ENCODE assay signal across 33 cellular contexts in genomic region chr18:49936821-49937220, GRCh38.
"Had no signal": no experiment of that assay in that cellular context is flagged by ENCODE, and none has a peak within 500 bp of the region (broad histone marks: within the 10 kb centered on the region; RNA-seq: fewer than 3 reads in every experiment).

No MANE protein-coding gene starts in this region.

- H3K27me3 Mint-ChIP-seq: activated CD8-positive, alpha-beta T cell treated with anti-CD3 and anti-CD28 coated beads for 36 hours; activated naive CD8-positive, alpha-beta T cell; activated naive CD8-positive, alpha-beta T cell treated with anti-CD3 and anti-CD28 coated beads, Interleukin-2, amount 10 ng/mL, durations not matched to agents 7 days and 5 days; activated naive CD8-positive, alpha-beta T cell treated with anti-CD3 and anti-CD28 coated beads, Interleukin-2, amount 50 U/mL, for 24 hours; activated T-helper 17 cell treated with anti-CD3 and anti-CD28 coated beads, Interleukin-2, amount 50 U/mL, for 72 hours had no signal

- DNase-seq: activated B cell treated with CpG ODN at 0.5 μM for 24 hours; activated CD4-positive, alpha-beta memory T cell treated with anti-CD3 and anti-CD28 coated beads for 36 hours; activated CD4-positive, alpha-beta T cell treated with anti-CD3 and anti-CD28 coated beads for 48 hours; activated CD4-positive, alpha-beta T cell treated with anti-CD3 and anti-CD28 coated beads, Interleukin-2, amount 50 U/mL, for 1 hour; activated CD4-positive, alpha-beta T cell treated with anti-CD3 and anti-CD28 coated beads, Interleukin-2, amount 50 U/mL, for 4 hours; activated CD4-positive, CD25-positive, alpha-beta regulatory T cell treated with anti-CD3 and anti-CD28 coated beads, Interleukin-2, amount 50 U/mL, for 72 hours; activated CD8-positive, alpha-beta memory T cell treated with anti-CD3 and anti-CD28 coated beads, Interleukin-2, amount 50 U/mL, for 4 hours; activated CD8-positive, alpha-beta T cell treated with anti-CD3 and anti-CD28 coated beads for 36 hours; activated effector memory CD4-positive, alpha-beta T cell treated with Interleukin-2 at 50 U/mL for 16 hours; activated gamma-delta T cell; activated naive CD4-positive, alpha-beta T cell treated with anti-CD3 and anti-CD28 coated beads, Interleukin-2, amount 10 ng/mL, durations not matched to agents 7 days and 5 days; activated naive CD4-positive, alpha-beta T cell treated with Interleukin-2 at 50 U/mL for 16 hours; activated naive CD8-positive, alpha-beta T cell treated with anti-CD3 and anti-CD28 coated beads, Interleukin-2, amount 10 ng/mL, durations not matched to agents 7 days and 5 days; activated naive CD8-positive, alpha-beta T cell treated with anti-CD3 and anti-CD28 coated beads, Interleukin-2, amount 50 U/mL, for 24 hours; activated T-cell treated with anti-CD3 and anti-CD28 coated beads for 4 hours; activated T-cell treated with anti-CD3 and anti-CD28 coated beads, Interleukin-2, amount 50 U/mL, for 1 hour; activated T-cell treated with anti-CD3 and anti-CD28 coated beads, Interleukin-2, amount 50 U/mL, for 4 hours; activated T-cell treated with anti-CD3 and anti-CD28 coated beads, Interleukin-2, amount 50 U/mL, for 72 hours; amygdala; anterior cingulate cortex; central memory CD4-positive, alpha-beta T cell; T-helper 1 cell; T-helper 2 cell; T-helper 9 cell had no signal

- H3K4me3 Mint-ChIP-seq: activated B cell treated with CpG ODN at 0.5 μM for 24 hours; activated CD4-positive, alpha-beta memory T cell treated with anti-CD3 and anti-CD28 coated beads for 36 hours; activated CD8-positive, alpha-beta T cell treated with anti-CD3 and anti-CD28 coated beads for 36 hours; activated naive CD4-positive, alpha-beta T cell treated with anti-CD3 and anti-CD28 coated beads, Interleukin-2, amount 10 ng/mL, durations not matched to agents 7 days and 5 days; activated naive CD4-positive, alpha-beta T cell treated with anti-CD3 and anti-CD28 coated beads, Interleukin-2, amount 50 U/mL, for 24 hours; activated naive CD8-positive, alpha-beta T cell; activated naive CD8-positive, alpha-beta T cell treated with anti-CD3 and anti-CD28 coated beads, Interleukin-2, amount 10 ng/mL, durations not matched to agents 7 days and 5 days; activated naive CD8-positive, alpha-beta T cell treated with anti-CD3 and anti-CD28 coated beads, Interleukin-2, amount 50 U/mL, for 24 hours; activated T-cell treated with anti-CD3 and anti-CD28 coated beads, Interleukin-2, amount 50 U/mL, for 4 hours; activated T-cell treated with anti-CD3 and anti-CD28 coated beads, Interleukin-2, amount 50 U/mL, for 72 hours; activated T-helper 1 cell treated with anti-CD3 and anti-CD28 coated beads, Interleukin-12 subunit alpha, Interleukin-12 subunit beta, Interleukin-2, Interleukin-4 antibody, amounts not matched to agents 30 ng/mL and 10 ng/mL and 1 ng/mL, durations not matched to agents 14 hours and 24 hours and 36 hours; activated T-helper 17 cell treated with anti-CD3 and anti-CD28 coated beads, Interleukin-2, amount 50 U/mL, for 72 hours; brain; T-helper 1 cell treated with Interleukin-12 subunit alpha and Interleukin-12 subunit beta and Interleukin-4 antibody, amounts not matched to agents 30 μg/mL and 1 μg/mL, for 36 hours; T-helper 2 cell treated with Interferon-gamma antibody and Interleukin-4, amounts not matched to agents 5 μg/mL and 100 μg/mL, for 36 hours had no signal

- FAIRE-seq: TTC549 had no signal

- H3K4me3 ChIP-seq: ascending aorta had no signal

- H3K27ac Mint-ChIP-seq: activated B cell treated with CpG ODN at 0.5 μM for 24 hours; activated CD4-positive, alpha-beta memory T cell treated with anti-CD3 and anti-CD28 coated beads for 36 hours; activated CD8-positive, alpha-beta T cell treated with anti-CD3 and anti-CD28 coated beads for 36 hours; activated naive CD4-positive, alpha-beta T cell treated with anti-CD3 and anti-CD28 coated beads, Interleukin-2, amount 10 ng/mL, durations not matched to agents 7 days and 5 days; activated naive CD4-positive, alpha-beta T cell treated with anti-CD3 and anti-CD28 coated beads, Interleukin-2, amount 50 U/mL, for 24 hours; activated naive CD8-positive, alpha-beta T cell; activated naive CD8-positive, alpha-beta T cell treated with anti-CD3 and anti-CD28 coated beads, Interleukin-2, amount 10 ng/mL, durations not matched to agents 7 days and 5 days; activated naive CD8-positive, alpha-beta T cell treated with anti-CD3 and anti-CD28 coated beads, Interleukin-2, amount 50 U/mL, for 24 hours; activated T-cell treated with anti-CD3 and anti-CD28 coated beads, Interleukin-2, amount 50 U/mL, for 72 hours; activated T-helper 1 cell treated with anti-CD3 and anti-CD28 coated beads, Interleukin-12 subunit alpha, Interleukin-12 subunit beta, Interleukin-2, Interleukin-4 antibody, amounts not matched to agents 30 ng/mL and 10 ng/mL and 1 ng/mL, durations not matched to agents 14 hours and 24 hours and 36 hours; activated T-helper 17 cell treated with anti-CD3 and anti-CD28 coated beads, Interleukin-2, amount 50 U/mL, for 72 hours; brain; T-helper 1 cell treated with Interleukin-12 subunit alpha and Interleukin-12 subunit beta and Interleukin-4 antibody, amounts not matched to agents 30 μg/mL and 1 μg/mL, for 36 hours; T-helper 2 cell treated with Interferon-gamma antibody and Interleukin-4, amounts not matched to agents 5 μg/mL and 100 μg/mL, for 36 hours had no signal

- H3K9me3 Mint-ChIP-seq: activated B cell treated with CpG ODN at 0.5 μM for 24 hours; activated CD4-positive, alpha-beta memory T cell treated with anti-CD3 and anti-CD28 coated beads for 36 hours; activated CD8-positive, alpha-beta T cell treated with anti-CD3 and anti-CD28 coated beads for 36 hours; activated naive CD4-positive, alpha-beta T cell treated with anti-CD3 and anti-CD28 coated beads, Interleukin-2, amount 10 ng/mL, durations not matched to agents 7 days and 5 days; activated naive CD4-positive, alpha-beta T cell treated with anti-CD3 and anti-CD28 coated beads, Interleukin-2, amount 50 U/mL, for 24 hours; activated naive CD8-positive, alpha-beta T cell treated with anti-CD3 and anti-CD28 coated beads, Interleukin-2, amount 10 ng/mL, durations not matched to agents 7 days and 5 days; activated naive CD8-positive, alpha-beta T cell treated with anti-CD3 and anti-CD28 coated beads, Interleukin-2, amount 50 U/mL, for 24 hours; activated T-cell treated with anti-CD3 and anti-CD28 coated beads, Interleukin-2, amount 50 U/mL, for 4 hours; activated T-cell treated with anti-CD3 and anti-CD28 coated beads, Interleukin-2, amount 50 U/mL, for 72 hours; activated T-helper 1 cell treated with anti-CD3 and anti-CD28 coated beads, Interleukin-12 subunit alpha, Interleukin-12 subunit beta, Interleukin-2, Interleukin-4 antibody, amounts not matched to agents 30 ng/mL and 10 ng/mL and 1 ng/mL, durations not matched to agents 14 hours and 24 hours and 36 hours; activated T-helper 17 cell treated with anti-CD3 and anti-CD28 coated beads, Interleukin-2, amount 50 U/mL, for 72 hours; brain; T-helper 1 cell treated with Interleukin-12 subunit alpha and Interleukin-12 subunit beta and Interleukin-4 antibody, amounts not matched to agents 30 μg/mL and 1 μg/mL, for 36 hours; T-helper 2 cell treated with Interferon-gamma antibody and Interleukin-4, amounts not matched to agents 5 μg/mL and 100 μg/mL, for 36 hours had no signal

- ATAC-seq: activated CD8-positive, alpha-beta T cell treated with anti-CD3 and anti-CD28 coated beads for 36 hours; activated naive CD8-positive, alpha-beta T cell treated with anti-CD3 and anti-CD28 coated beads, Interleukin-2, amount 50 U/mL, for 24 hours; activated T-cell treated with anti-CD3 and anti-CD28 coated beads, Interleukin-2, amount 50 U/mL, for 4 hours; activated T-cell treated with anti-CD3 and anti-CD28 coated beads, Interleukin-2, amount 50 U/mL, for 72 hours; activated T-helper 17 cell treated with anti-CD3 and anti-CD28 coated beads, Interleukin-2, amount 50 U/mL, for 72 hours had no signal

- H3K4me1 Mint-ChIP-seq: activated naive CD4-positive, alpha-beta T cell treated with anti-CD3 and anti-CD28 coated beads, Interleukin-2, amount 10 ng/mL, durations not matched to agents 7 days and 5 days; activated naive CD4-positive, alpha-beta T cell treated with anti-CD3 and anti-CD28 coated beads, Interleukin-2, amount 50 U/mL, for 24 hours; activated naive CD8-positive, alpha-beta T cell treated with anti-CD3 and anti-CD28 coated beads, Interleukin-2, amount 10 ng/mL, durations not matched to agents 7 days and 5 days; activated naive CD8-positive, alpha-beta T cell treated with anti-CD3 and anti-CD28 coated beads, Interleukin-2, amount 50 U/mL, for 24 hours; activated T-helper 17 cell treated with anti-CD3 and anti-CD28 coated beads, Interleukin-2, amount 50 U/mL, for 72 hours had no signal

- H3K36me3 Mint-ChIP-seq: activated CD4-positive, alpha-beta memory T cell treated with anti-CD3 and anti-CD28 coated beads for 36 hours; activated naive CD4-positive, alpha-beta T cell treated with anti-CD3 and anti-CD28 coated beads, Interleukin-2, amount 10 ng/mL, durations not matched to agents 7 days and 5 days; activated naive CD4-positive, alpha-beta T cell treated with anti-CD3 and anti-CD28 coated beads, Interleukin-2, amount 50 U/mL, for 24 hours; activated naive CD8-positive, alpha-beta T cell; activated naive CD8-positive, alpha-beta T cell treated with anti-CD3 and anti-CD28 coated beads, Interleukin-2, amount 10 ng/mL, durations not matched to agents 7 days and 5 days; brain had no signal

- H3K27me3 ChIP-seq: ascending aorta had no signal
